1 cellular context compared by ENCODE assay signal in the genomic region with DNA sequence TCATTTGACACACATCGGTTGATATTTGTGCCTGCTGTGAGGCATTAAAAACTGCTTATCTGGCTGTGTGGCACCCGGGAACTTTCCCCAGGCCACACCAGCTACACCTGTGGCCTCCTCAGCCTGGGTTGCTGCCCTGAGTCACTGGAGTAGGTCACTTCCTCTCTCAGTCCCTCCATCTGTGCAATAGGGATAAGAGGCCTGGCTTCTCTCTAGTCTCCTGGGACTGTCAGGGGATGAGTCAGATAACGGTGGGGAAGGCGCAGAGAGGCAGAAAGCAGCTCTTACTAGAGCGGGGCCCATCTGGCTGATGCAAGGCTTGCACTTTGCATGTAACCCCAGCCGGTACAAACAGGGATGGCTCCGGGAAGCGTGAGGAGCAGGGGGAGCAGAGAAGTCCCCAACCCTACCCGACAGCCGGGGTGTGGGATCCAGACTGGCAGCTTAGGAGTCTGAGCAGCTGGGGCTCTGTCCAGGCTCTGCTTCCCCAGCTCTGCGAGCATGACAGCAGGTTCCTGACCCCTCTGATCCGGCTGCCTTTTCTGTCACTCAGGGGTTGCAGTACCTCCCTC.
A peak's percentile ranks its signal among the peaks of the same experiment; 100 is the strongest.
TF ChIP-seq lines count a peak whose summit lies in the region.

No MANE protein-coding gene starts in this region.

TF ChIP-seq in K562, 482 proteins besides CTCF, POLR2A, EP300 and RAD21 (continued from another document and continues in another):
- TF ChIP-seq, protein P1, sequence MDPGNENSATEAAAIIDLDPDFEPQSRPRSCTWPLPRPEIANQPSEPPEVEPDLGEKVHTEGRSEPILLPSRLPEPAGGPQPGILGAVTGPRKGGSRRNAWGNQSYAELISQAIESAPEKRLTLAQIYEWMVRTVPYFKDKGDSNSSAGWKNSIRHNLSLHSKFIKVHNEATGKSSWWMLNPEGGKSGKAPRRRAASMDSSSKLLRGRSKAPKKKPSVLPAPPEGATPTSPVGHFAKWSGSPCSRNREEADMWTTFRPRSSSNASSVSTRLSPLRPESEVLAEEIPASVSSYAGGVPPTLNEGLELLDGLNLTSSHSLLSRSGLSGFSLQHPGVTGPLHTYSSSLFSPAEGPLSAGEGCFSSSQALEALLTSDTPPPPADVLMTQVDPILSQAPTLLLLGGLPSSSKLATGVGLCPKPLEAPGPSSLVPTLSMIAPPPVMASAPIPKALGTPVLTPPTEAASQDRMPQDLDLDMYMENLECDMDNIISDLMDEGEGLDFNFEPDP (CRISPR knock-in tag; IDR thresholded peaks at IDR 0.05) = no peak
- TF ChIP-seq WHSC1 (IDR thresholded peaks at IDR 0.05; ENCODE audit: low read length) (no peak), MITF (IDR thresholded peaks at IDR 0.05) (peak; percentile 87), C11orf30 (IDR thresholded peaks at IDR 0.05; ENCODE audit: low read depth) (peak; percentile 92), GTF2F1 (IDR thresholded peaks at IDR 0.05; ENCODE audit: low read depth, low read length) (peak; percentile 29; the same call in 1 of the 2 replicates), ATF2 (CRISPR knock-in tag; IDR thresholded peaks at IDR 0.05) (no peak), TAF15 (IDR thresholded peaks at IDR 0.05; ENCODE audit: low read depth, low read length) (no peak), BRD9 (IDR thresholded peaks at IDR 0.05; ENCODE audit: low read depth, partially characterized antibody) (peak; percentile 98), CHD1 (IDR thresholded peaks at IDR 0.05; ENCODE audit: low read length) (no peak), ZNF707 (CRISPR knock-in tag; conservative IDR thresholded peaks at IDR 0.05) (no peak), ZNF639 (CRISPR knock-in tag; conservative IDR thresholded peaks at IDR 0.05 in 1 of 2, IDR thresholded peaks at IDR 0.05 in 1 of 2) (peak in 1 of 2 experiments; percentile 90; a peak in 2 of 4 replicates), ZNF609 (CRISPR knock-in tag; IDR thresholded peaks at IDR 0.05; ENCODE audit: borderline replicate concordance) (no peak), ZNF146 (CRISPR knock-in tag; IDR thresholded peaks at IDR 0.05; ENCODE audit: unreplicated experiment) (no peak), TEAD1 (CRISPR knock-in tag; IDR thresholded peaks at IDR 0.05) (peak; percentile 54 to 89; a peak in 3 of 4 replicates), POLR2H (tag; IDR thresholded peaks at IDR 0.05; ENCODE audit: low read depth) (peak; percentile 95), TBP (optimal IDR thresholded peaks at IDR 0.05; ENCODE audit: low read depth, low read length) (peak; percentile 89), HMBOX1 (IDR thresholded peaks at IDR 0.05) (peak; percentile 97), TGIF2 (CRISPR knock-in tag; IDR thresholded peaks at IDR 0.05) (no peak), SRSF7 (optimal IDR thresholded peaks at IDR 0.05; ENCODE audit: low read depth, low read length) (no peak), SMC3 (conservative IDR thresholded peaks at IDR 0.05; ENCODE audit: insufficient read depth, low read depth, low read length) (no peak; the same call in 1 of the 2 replicates), ZNF232 (CRISPR knock-in tag; IDR thresholded peaks at IDR 0.05) (no peak), FOXK1 (CRISPR knock-in tag; IDR thresholded peaks at IDR 0.05; ENCODE audit: borderline replicate concordance) (peak; percentile 79; the same call in 1 of the 2 replicates), ZNF431 (CRISPR knock-in tag; IDR thresholded peaks at IDR 0.05) (no peak), ZNF76 (CRISPR knock-in tag; IDR thresholded peaks at IDR 0.05; ENCODE audit: borderline replicate concordance) (peak; percentile 38; the same call in 1 of the 2 replicates), FOXA3 (CRISPR knock-in tag; conservative IDR thresholded peaks at IDR 0.05 in 1 of 2, IDR thresholded peaks at IDR 0.05 in 1 of 2) (peak in 1 of 2 experiments; percentile 85; a peak in 1 of 4 replicates), ZKSCAN1 (IDR thresholded peaks at IDR 0.05; ENCODE audit: low read depth, low read length) (peak; percentile 92), LCOR (CRISPR knock-in tag; IDR thresholded peaks at IDR 0.05) (peak; percentile 99), IRF2 (CRISPR knock-in tag; IDR thresholded peaks at IDR 0.05) (no peak), ZNF253 (CRISPR knock-in tag; conservative IDR thresholded peaks at IDR 0.05) (no peak), ZNF134 (CRISPR knock-in tag; conservative IDR thresholded peaks at IDR 0.05) (0 out of 2 replicates have a peak, but pooled peaks have one; percentile 29), SNRNP70 (optimal IDR thresholded peaks at IDR 0.05; ENCODE audit: low read depth, low read length) (no peak), NCOR1 (IDR thresholded peaks at IDR 0.05) (peak; percentile 99), MCM2 (IDR thresholded peaks at IDR 0.05; ENCODE audit: low read depth) (no peak), FOSL1 (tag; conservative IDR thresholded peaks at IDR 0.05) (peak; percentile 100), GABPB2 (CRISPR knock-in tag; conservative IDR thresholded peaks at IDR 0.05) (no peak), ETV6 (IDR thresholded peaks at IDR 0.05; ENCODE audit: borderline replicate concordance in 1 of 2, low read depth in 2 of 2, low read length in 1 of 2) (peak; percentile 77 to 78; a peak in 3 of 4 replicates), ETV6 (CRISPR knock-in tag; IDR thresholded peaks at IDR 0.05; ENCODE audit: borderline replicate concordance) (no peak), CUX1 (CRISPR knock-in tag; IDR thresholded peaks at IDR 0.05) (peak; percentile 91), PRMT5 (CRISPR knock-in tag; IDR thresholded peaks at IDR 0.05) (no peak), GTF2A2 (tag; IDR thresholded peaks at IDR 0.05) (no peak), ZNF395 (CRISPR knock-in tag; IDR thresholded peaks at IDR 0.05) (peak; percentile 98), CBX2 (IDR thresholded peaks at IDR 0.05; ENCODE audit: insufficient read depth, low read length, poor library complexity, severe bottlenecking) (no peak), HNRNPUL1 (IDR thresholded peaks at IDR 0.05; ENCODE audit: low read length) (no peak)
